12 cellular contexts compared by ENCODE assay signal in the genomic region with DNA sequence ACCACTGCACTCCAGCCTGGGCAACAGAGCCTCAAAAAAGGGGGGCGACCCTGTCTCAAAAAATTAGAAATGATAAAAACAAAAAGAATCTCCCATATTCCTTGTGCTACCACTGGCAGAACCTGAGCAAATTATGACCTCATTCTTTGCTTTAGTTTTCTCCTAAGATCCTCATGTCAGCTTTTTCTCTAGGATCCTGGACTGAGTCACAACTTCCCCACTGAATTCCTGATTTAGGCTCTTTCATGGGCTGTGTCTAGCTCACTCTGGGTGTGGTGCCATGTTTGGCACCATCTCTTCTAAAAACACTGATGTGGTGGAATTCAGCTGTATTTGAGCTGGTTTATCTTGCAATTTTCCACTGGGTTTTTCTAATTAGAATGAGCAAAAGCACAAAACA. TPM values are rescaled to one million over a fixed set of nuclear protein-coding genes. Genes with fewer than 3 reads are reported as not detected.
A peak's percentile ranks its signal among the peaks of the same experiment; 100 is the strongest.
DNase-seq lines count a peak whose midpoint lies in the region; ATAC-seq lines count a peak whose summit lies in the region.
"Had no signal": no experiment of that assay in that cellular context is flagged by ENCODE, and none has a peak within 500 bp of the region (broad histone marks: within the 10 kb centered on the region; RNA-seq: fewer than 3 reads in every experiment).

No MANE protein-coding gene starts in this region.

- peaks cover 12% of the 10 kb centered on the region for H3K36me3 Mint-ChIP-seq in dendritic cell treated with granulocyte-macrophage colony-stimulating factor and Interleukin-4, amounts not matched to agents 40 ng/mL and 50 ng/mL, for 4 days (ENCODE audit: low read depth)

- H3K4me1 ChIP-seq in right cardiac atrium (ENCODE audit: control insufficient read depth, insufficient read depth, low read length): peaks cover 3% of the 10 kb centered on the region

- peaks cover 16% of the 10 kb centered on the region for H3K4me1 Mint-ChIP-seq in dendritic cell treated with granulocyte-macrophage colony-stimulating factor and Interleukin-4, amounts not matched to agents 40 ng/mL and 50 ng/mL, for 4 days (ENCODE audit: low read depth)
- H3K4me1 Mint-ChIP-seq: neural crest cell had no signal

- WGBS in right cardiac atrium: 93% methylated on average over 1 of the region's 1 CpG

- no peaks in the 10 kb centered on the region for H3K27me3 ChIP-seq in right cardiac atrium (ENCODE audit: control insufficient read depth, insufficient read depth)
- H3K27me3 ChIP-seq: tibial nerve had no signal

- no peak overlapping the region for H3K4me3 Mint-ChIP-seq in dendritic cell treated with granulocyte-macrophage colony-stimulating factor and Interleukin-4, amounts not matched to agents 40 ng/mL and 50 ng/mL, for 4 days
- H3K4me3 Mint-ChIP-seq: neural crest cell had no signal

- peaks cover 12% of the 10 kb centered on the region for H3K9me3 Mint-ChIP-seq in dendritic cell treated with granulocyte-macrophage colony-stimulating factor and Interleukin-4, amounts not matched to agents 40 ng/mL and 50 ng/mL, for 4 days

- DNase-seq in Right ventricle myocardium inferior (ENCODE audit: missing footprints) (no peak), cardiac septum (ENCODE audit: low spot score) (no peak), right cardiac atrium (peak in 2 of 3 donors; percentile 46 to 48), DMS 273 (lab: John Stamatoyannopoulos, UW; ENCODE audit: unreplicated experiment) (no peak), NCI-H2107 treated with DMSO at 0.1 percent for 48 hours (lab: John Stamatoyannopoulos, UW; ENCODE audit: unreplicated experiment) (no peak)
- no peak for DNase-seq in stimulated activated naive CD4-positive, alpha-beta T cell treated with Interleukin-2 at 50 U/mL for 16 hours (lab: John Stamatoyannopoulos, UW)
- DNase-seq: KG1, NCI-H2029 had no signal

- H3K4me3 ChIP-seq in right cardiac atrium (ENCODE audit: low read length): no peak overlapping the region
- H3K4me3 ChIP-seq: tibial nerve had no signal

- H3K9me3 ChIP-seq in right cardiac atrium (ENCODE audit: control insufficient read depth, low read length): no peaks in the 10 kb centered on the region
- H3K9me3 ChIP-seq: tibial nerve had no signal

- H3K27ac Mint-ChIP-seq in dendritic cell treated with granulocyte-macrophage colony-stimulating factor and Interleukin-4, amounts not matched to agents 40 ng/mL and 50 ng/mL, for 4 days: peak overlapping the region; percentile 69

- intact Hi-C loops in Right ventricle myocardium inferior (cut with DNase I): no loop called here
- intact Hi-C loops in cardiac septum (cut with DNase I): no loop called here
- intact Hi-C loops in dendritic cell treated with granulocyte-macrophage colony-stimulating factor and Interleukin-4, amounts not matched to agents 40 ng/mL and 50 ng/mL, for 4 days (cut with micrococcal nuclease): loop anchor here (5.0 kb wide), 1 partner anchor 34 kb away; no protein-coding TSS in a partner anchor
- intact Hi-C loops in right cardiac atrium (cut with DNase I): no loop called here

- peak; percentile 81 for ATAC-seq in Right ventricle myocardium inferior
- ATAC-seq in right cardiac atrium: peak; percentile 94 to 98
- ATAC-seq in GM19395 (IDR thresholded peaks at IDR 0.05; ENCODE audit: unreplicated experiment): no peak

- H3K27me3 Mint-ChIP-seq in dendritic cell treated with granulocyte-macrophage colony-stimulating factor and Interleukin-4, amounts not matched to agents 40 ng/mL and 50 ng/mL, for 4 days: peaks cover 2% of the 10 kb centered on the region

- no peak overlapping the region for H3K27ac ChIP-seq in right cardiac atrium (ENCODE audit: low read length)
- H3K27ac ChIP-seq: tibial nerve had no signal

RNA-seq across cellular contexts. Expression of gene EXOC6B, which starts 37.1 kb away (rescaled TPM):
- total RNA-seq in Right ventricle myocardium inferior: 117 TPM
- 173 TPM for total RNA-seq in cardiac septum
- 100 to 1,000 TPM in 3 of 4 donors, 10 to 100 TPM in 1; 93.6 to 127 (median 121) TPM for total RNA-seq in right cardiac atrium
- 17.5 TPM for polyA plus RNA-seq in right cardiac atrium

Comparison
In these comparisons a context has a peak if more than half of its experiments do, and no peak if none do; other contexts are left out.
1. DNase-seq: peak in right cardiac atrium (2 of 3); none in Right ventricle myocardium inferior (single experiment), cardiac septum (single experiment), stimulated activated naive CD4-positive, alpha-beta T cell treated with Interleukin-2 at 50 U/mL for 16 hours (single experiment), DMS 273 (single experiment) and NCI-H2107 treated with DMSO at 0.1 percent for 48 hours (single experiment).